ENCODE assay signal across 8 cellular contexts in the genomic region with DNA sequence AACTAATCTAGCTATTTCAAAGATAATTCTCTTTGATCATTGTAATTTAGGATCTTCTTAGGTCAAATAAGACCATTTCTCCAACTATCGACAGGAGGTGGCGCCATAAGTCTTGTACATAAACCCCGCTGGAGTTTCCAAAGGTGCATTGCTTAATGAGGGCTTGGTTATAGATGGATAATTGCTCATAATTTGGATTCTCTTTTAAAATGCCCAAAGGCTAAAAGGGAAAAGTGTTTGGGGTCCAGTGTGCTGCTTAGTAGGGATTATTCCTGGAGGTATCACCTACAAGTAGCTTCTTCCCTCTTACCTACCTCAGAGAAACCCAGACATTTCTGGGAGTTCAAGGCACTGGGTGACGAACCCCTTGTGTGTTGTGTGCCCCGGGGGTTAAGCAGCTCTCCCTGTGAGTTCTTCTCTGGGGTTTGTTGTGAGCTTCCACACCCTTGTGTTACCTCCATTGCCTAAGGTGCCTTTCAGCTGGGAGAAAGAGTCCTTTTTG.
DNase-seq lines count a peak whose midpoint lies in the region; ATAC-seq lines count a peak whose summit lies in the region.

No MANE protein-coding gene starts in this region.

- H3K27me3 ChIP-seq in esophagus (ENCODE audit: control insufficient read depth in 1 of 2, insufficient read depth in 2 of 2, low read length in 2 of 2): no peaks in the 10 kb centered on the region

- POLR2A ChIA-PET in naive thymus-derived CD8-positive, alpha-beta T cell (lab: Charles Lee): interaction anchor here (0.7 to 2.5 kb wide), 7 partner anchors 10 to 372 kb away, joined by 3 to 17 read pairs (median 8); a partner anchor contains a TSS

- peaks cover 0 to 2% (median under 1%) of the 10 kb centered on the region in 5 donors for H3K27me3 Mint-ChIP-seq in naive thymus-derived CD8-positive, alpha-beta T cell

- H3K9me3 Mint-ChIP-seq in naive thymus-derived CD8-positive, alpha-beta T cell: no peaks in the 10 kb centered on the region

- DNase-seq in D341Med (ENCODE audit: low spot score) (peak; percentile 62), OCI-M2 (lab: John Stamatoyannopoulos, UW; ENCODE audit: unreplicated experiment) (peak; percentile 67)
- DNase-seq in Jurkat, Clone E6-1 (ENCODE audit: low read depth, low spot score): peak; percentile 92
- DNase-seq in activated T-cell treated with anti-CD3 and anti-CD28 coated beads, Interleukin-2, amount 50 U/mL, for 1 hour: peak; percentile 63
- DNase-seq in naive thymus-derived CD8-positive, alpha-beta T cell: peak; percentile 50 to 90 (median 74)
- DNase-seq in stimulated activated naive CD8-positive, alpha-beta T cell treated with anti-CD3 and anti-CD28 coated beads, Interleukin-15, Interleukin-2, amounts not matched to agents 100 U/mL and 50 U/mL, for 24 hours: peak; percentile 74

- WGBS in esophagus, 2 donors: 1% methylated on average over 5 of the region's 5 CpGs

- peak overlapping the region; percentile 73 for H3K4me3 ChIP-seq in Jurkat, Clone E6-1 (ENCODE audit: low read length)
- peak overlapping the region; percentile 50 to 72 for H3K4me3 ChIP-seq in esophagus (ENCODE audit: low read depth in 1 of 2, low read length in 2 of 2)

- peaks cover 17 to 39% (median 36%) of the 10 kb centered on the region in 4 donors for H3K4me1 Mint-ChIP-seq in naive thymus-derived CD8-positive, alpha-beta T cell

- H3K27ac ChIP-seq in esophagus (ENCODE audit: low read depth in 2 of 2, low read length in 1 of 2): peak overlapping the region; percentile 86 to 89

- no peaks in the 10 kb centered on the region for H3K9me3 ChIP-seq in esophagus (ENCODE audit: control insufficient read depth in 2 of 2, insufficient read depth in 1 of 2, low read depth in 1 of 2, low read length in 1 of 2)

- H3K4me3 Mint-ChIP-seq in naive thymus-derived CD8-positive, alpha-beta T cell: peak overlapping the region; percentile 89 to 99 (median 95)

- H3K4me1 ChIP-seq in esophagus (ENCODE audit: control insufficient read depth in 2 of 2, insufficient read depth in 2 of 2, low read length in 1 of 2): peaks cover 0 to 4% of the 10 kb centered on the region in 2 donors

- no peaks in the 10 kb centered on the region for H3K36me3 ChIP-seq in esophagus (ENCODE audit: control insufficient read depth in 2 of 2, insufficient read depth in 2 of 2, low read length in 1 of 2)

- peak overlapping the region; percentile 91 to 100 (median 99) for H3K27ac Mint-ChIP-seq in naive thymus-derived CD8-positive, alpha-beta T cell

- peak; percentile 56 for ATAC-seq in GM21526 (IDR thresholded peaks at IDR 0.05; ENCODE audit: low FRiP score, unreplicated experiment)
- peak; percentile 64 to 70 for ATAC-seq in naive thymus-derived CD8-positive, alpha-beta T cell
- ATAC-seq in stimulated activated naive CD8-positive, alpha-beta T cell treated with anti-CD3 and anti-CD28 coated beads, Interleukin-15, Interleukin-2, amounts not matched to agents 100 U/mL and 50 U/mL, for 24 hours: peak; percentile 61

- peaks cover 0 to 11% (median 0%) of the 10 kb centered on the region in 3 donors for H3K36me3 Mint-ChIP-seq in naive thymus-derived CD8-positive, alpha-beta T cell

Comparison
In these comparisons a context has a peak if more than half of its experiments do, and no peak if none do; other contexts are left out.
1. Peak in every context shown above with its lines: DNase-seq, ATAC-seq, H3K4me3 ChIP-seq and H3K27ac ChIP-seq.